In genomic region chr11:34266987-34267386, GRCh38 we compare ENCODE assay signal across 13 cellular contexts.
DNase-seq lines count a peak whose midpoint lies in the region; ATAC-seq, FAIRE-seq and TF ChIP-seq lines count a peak whose summit lies in the region.
"Had no signal": no experiment of that assay in that cellular context is flagged by ENCODE, and none has a peak within 500 bp of the region (broad histone marks: within the 10 kb centered on the region; RNA-seq: fewer than 3 reads in every experiment).

No MANE protein-coding gene starts in this region.

- no peak for TF ChIP-seq CTCF in HFFc6 (IDR thresholded peaks at IDR 0.05)
- TF ChIP-seq CTCF in brain (conservative IDR thresholded peaks at IDR 0.05): no peak
- TF ChIP-seq CTCF in HepG2 (CRISPR knock-in tag; IDR thresholded peaks at IDR 0.05): no peak
- no peak for TF ChIP-seq CTCF in testis (IDR thresholded peaks at IDR 0.05)

- TF ChIP-seq EP300 in HepG2 (IDR thresholded peaks at IDR 0.05; ENCODE audit: low read depth in 2 of 2, low read length in 2 of 2): no peak
- no peak for TF ChIP-seq EP300 in HepG2 (CRISPR knock-in tag; IDR thresholded peaks at IDR 0.05; ENCODE audit: borderline replicate concordance)

- H3K27me3 Mint-ChIP-seq in HFFc6 (ENCODE audit: insufficient read depth): peaks cover 10% of the 10 kb centered on the region
- peaks cover 3% of the 10 kb centered on the region for H3K27me3 Mint-ChIP-seq in brain

- H3K79me2 ChIP-seq in HepG2 (ENCODE audit: insufficient read depth, low read length): peaks cover 11% of the 10 kb centered on the region

- in situ Hi-C loops in HepG2 (cut with HindIII; ENCODE audit: extremely low pct_ligation_motif_present, low pct_unique_long_range_greater_than_20kb): no loop called here

- H3K4me3 ChIP-seq in HepG2 (replicated peaks in 1 of 3; ENCODE audit: insufficient read depth in 1 of 3, low read depth in 2 of 3, low read length in 3 of 3): peak overlapping the region in 1 of 3 experiments; percentile 39; a peak in 2 of 6 replicates
- no peak overlapping the region for H3K4me3 ChIP-seq in testis

- H3K27ac ChIP-seq in HepG2 (ENCODE audit: extremely low read length, insufficient read depth, low read length) (peak overlapping the region; percentile 41), testis (peak overlapping the region in 1 of 2 donors; percentile 43)
- H3K27ac ChIP-seq: HL-60 had no signal

- CTCF ChIA-PET in HepG2 (lab: Yijun Ruan, JAX; ENCODE audit: low intra/inter-chr PET ratio, low total read pairs): no interaction called here

- no peaks in the 10 kb centered on the region; the same call in 1 of the 2 replicates for H3K36me3 Mint-ChIP-seq in HFFc6 (ENCODE audit: low read depth)
- no peaks in the 10 kb centered on the region for H3K36me3 Mint-ChIP-seq in brain

- no peaks in the 10 kb centered on the region for H3K9me3 ChIP-seq in HepG2 (ENCODE audit: low read length)
- no peaks in the 10 kb centered on the region for H3K9me3 ChIP-seq in testis

- intact Hi-C loops in HepG2 (cut with micrococcal nuclease; ENCODE audit: unreplicated experiment): loop anchor here (5.0 kb wide), 1 partner anchor 90 kb away; the partner anchor contains the start of gene ABTB2
- intact Hi-C loops in testis (cut with DNase I; ENCODE audit: low total_unique reads): no loop called here

- peak overlapping the region; percentile 80; the same call in 1 of the 2 replicates for H3K27ac Mint-ChIP-seq in HFFc6
- peak overlapping the region; percentile 51 to 95 (median 89) for H3K27ac Mint-ChIP-seq in brain
- H3K27ac Mint-ChIP-seq: activated CD4-positive, alpha-beta T cell treated with anti-CD3 and anti-CD28 coated beads for 36 hours had no signal

- H3K9me3 Mint-ChIP-seq in HFFc6 (no peaks in the 10 kb centered on the region), brain (peaks cover 0 to 8% (median 0%) of the 10 kb centered on the region in 5 experiments)

- BruUV-seq in HepG2 (replicated peaks; lab: Mats Ljungman, UMichigan): no TSS peak

- H2AFZ ChIP-seq in HepG2 (ENCODE audit: low read length): no peak overlapping the region

- H3K9ac ChIP-seq in HepG2 (ENCODE audit: insufficient read depth, low read depth, low read length): no peak overlapping the region

- H3K36me3 ChIP-seq in HepG2 (replicated peaks in 1 of 2; ENCODE audit: control insufficient read depth in 1 of 2, insufficient read depth in 2 of 2, low read length in 2 of 2) (peaks cover 0 to 4% of the 10 kb centered on the region in 2 experiments; a peak in 1 of 5 replicates), testis (ENCODE audit: low read depth, missing control alignments) (no peaks in the 10 kb centered on the region)

- TF ChIP-seq POLR2A in HepG2 (IDR thresholded peaks at IDR 0.05; ENCODE audit: insufficient read depth in 1 of 2, low read depth in 2 of 2, low read length in 2 of 2) (no peak), testis (IDR thresholded peaks at IDR 0.05) (no peak)

- WGBS in HepG2 (ENCODE audit: low lambda C conversion rate): 32% methylated on average over 6 of the region's 10 CpGs
- 54 to 58% methylated on average over 10 of the region's 10 CpGs for WGBS in testis, 2 donors

- peaks cover 93% of the 10 kb centered on the region for H3K4me1 ChIP-seq in HepG2 (ENCODE audit: insufficient read depth, low read length)
- peaks cover 10% of the 10 kb centered on the region for H3K4me1 ChIP-seq in testis

- TF ChIP-seq RAD21 in HepG2 (CRISPR knock-in tag; IDR thresholded peaks at IDR 0.05): no peak

- DNase-seq in HFFc6 (no peak), HepG2 (ENCODE audit: low spot score) (no peak), testis (peak; percentile 17), NCI-H345 (lab: John Stamatoyannopoulos, UW) (no peak), NCI-H524 (lab: John Stamatoyannopoulos, UW) (no peak)
- DNase-seq: activated CD4-positive, alpha-beta T cell treated with anti-CD3 and anti-CD28 coated beads for 36 hours; activated effector memory CD4-positive, alpha-beta T cell treated with Interleukin-2 at 50 U/mL for 16 hours; NCI-H526 had no signal

- peak; percentile 69 for ATAC-seq in HepG2
- no peak for ATAC-seq in HG03139 (IDR thresholded peaks at IDR 0.05; ENCODE audit: unreplicated experiment)
- ATAC-seq in GM19328 (IDR thresholded peaks at IDR 0.05; ENCODE audit: unreplicated experiment): no peak

- H3K27me3 ChIP-seq in HepG2 (ENCODE audit: control insufficient read depth in 1 of 2, insufficient read depth in 2 of 2, low read length in 2 of 2) (no peaks in the 10 kb centered on the region), testis (no peaks in the 10 kb centered on the region)

- H4K20me1 ChIP-seq in HepG2 (ENCODE audit: insufficient read depth, low read length): no peaks in the 10 kb centered on the region

- POLR2A ChIA-PET in HepG2 (lab: Yijun Ruan, JAX): no interaction called here

- peaks cover 35% of the 10 kb centered on the region for H3K4me1 Mint-ChIP-seq in HFFc6 (ENCODE audit: low read depth)
- peaks cover 64% of the 10 kb centered on the region for H3K4me1 Mint-ChIP-seq in brain

- peak overlapping the region; percentile 65 for H3K4me2 ChIP-seq in HepG2 (ENCODE audit: low read depth, low read length)

- H3K4me3 Mint-ChIP-seq in HFFc6 (no peak overlapping the region; the same call in 1 of the 2 replicates), brain (peak overlapping the region in 2 of 5 experiments; percentile 30 to 40)
- H3K4me3 Mint-ChIP-seq: activated CD4-positive, alpha-beta T cell treated with anti-CD3 and anti-CD28 coated beads for 36 hours had no signal

- no peak for FAIRE-seq in HepG2 (lab: Jason Lieb, UNC)
- FAIRE-seq: urothelium cell line had no signal

TF ChIP-seq in HepG2, 621 proteins besides CTCF, POLR2A, EP300 and RAD21 (continues in another document):
- TF ChIP-seq MTF2 (CRISPR knock-in tag; IDR thresholded peaks at IDR 0.05; ENCODE audit: borderline replicate concordance) (no peak), ETV5 (CRISPR knock-in tag; IDR thresholded peaks at IDR 0.05; ENCODE audit: borderline replicate concordance) (0 out of 2 replicates have a peak, but pooled peaks have one; percentile 21), PCBP1 (IDR thresholded peaks at IDR 0.05; ENCODE audit: borderline replicate concordance, low read depth, low read length) (no peak), ZC3H4 (CRISPR knock-in tag; IDR thresholded peaks at IDR 0.05; ENCODE audit: borderline replicate concordance) (no peak), FOXO1 (CRISPR knock-in tag; IDR thresholded peaks at IDR 0.05) (no peak), SAP130 (CRISPR knock-in tag; IDR thresholded peaks at IDR 0.05; ENCODE audit: low read depth) (peak; percentile 48; the same call in 1 of the 2 replicates), ZNF260 (CRISPR knock-in tag; IDR thresholded peaks at IDR 0.05; ENCODE audit: borderline replicate concordance, low read depth) (no peak), CBX1 (IDR thresholded peaks at IDR 0.05; ENCODE audit: low read depth) (peak; percentile 40), ARNTL (CRISPR knock-in tag; IDR thresholded peaks at IDR 0.05) (no peak), HHEX (CRISPR knock-in tag; IDR thresholded peaks at IDR 0.05) (no peak), GPBP1L1 (CRISPR knock-in tag; IDR thresholded peaks at IDR 0.05) (no peak), SKI (IDR thresholded peaks at IDR 0.05; ENCODE audit: partially characterized antibody) (no peak), AKAP8 (CRISPR knock-in tag; IDR thresholded peaks at IDR 0.05) (no peak), ELF3 (CRISPR knock-in tag; IDR thresholded peaks at IDR 0.05) (peak; percentile 56; the same call in 1 of the 2 replicates)
- TF ChIP-seq, protein P1, sequence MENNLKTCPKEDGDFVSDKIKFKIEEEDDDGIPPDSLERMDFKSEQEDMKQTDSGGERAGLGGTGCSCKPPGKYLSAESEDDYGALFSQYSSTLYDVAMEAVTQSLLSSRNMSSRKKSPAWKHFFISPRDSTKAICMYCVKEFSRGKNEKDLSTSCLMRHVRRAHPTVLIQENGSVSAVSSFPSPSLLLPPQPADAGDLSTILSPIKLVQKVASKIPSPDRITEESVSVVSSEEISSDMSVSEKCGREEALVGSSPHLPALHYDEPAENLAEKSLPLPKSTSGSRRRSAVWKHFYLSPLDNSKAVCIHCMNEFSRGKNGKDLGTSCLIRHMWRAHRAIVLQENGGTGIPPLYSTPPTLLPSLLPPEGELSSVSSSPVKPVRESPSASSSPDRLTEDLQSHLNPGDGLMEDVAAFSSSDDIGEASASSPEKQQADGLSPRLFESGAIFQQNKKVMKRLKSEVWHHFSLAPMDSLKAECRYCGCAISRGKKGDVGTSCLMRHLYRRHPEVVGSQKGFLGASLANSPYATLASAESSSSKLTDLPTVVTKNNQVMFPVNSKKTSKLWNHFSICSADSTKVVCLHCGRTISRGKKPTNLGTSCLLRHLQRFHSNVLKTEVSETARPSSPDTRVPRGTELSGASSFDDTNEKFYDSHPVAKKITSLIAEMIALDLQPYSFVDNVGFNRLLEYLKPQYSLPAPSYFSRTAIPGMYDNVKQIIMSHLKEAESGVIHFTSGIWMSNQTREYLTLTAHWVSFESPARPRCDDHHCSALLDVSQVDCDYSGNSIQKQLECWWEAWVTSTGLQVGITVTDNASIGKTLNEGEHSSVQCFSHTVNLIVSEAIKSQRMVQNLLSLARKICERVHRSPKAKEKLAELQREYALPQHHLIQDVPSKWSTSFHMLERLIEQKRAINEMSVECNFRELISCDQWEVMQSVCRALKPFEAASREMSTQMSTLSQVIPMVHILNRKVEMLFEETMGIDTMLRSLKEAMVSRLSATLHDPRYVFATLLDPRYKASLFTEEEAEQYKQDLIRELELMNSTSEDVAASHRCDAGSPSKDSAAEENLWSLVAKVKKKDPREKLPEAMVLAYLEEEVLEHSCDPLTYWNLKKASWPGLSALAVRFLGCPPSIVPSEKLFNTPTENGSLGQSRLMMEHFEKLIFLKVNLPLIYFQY (CRISPR knock-in tag; IDR thresholded peaks at IDR 0.05; ENCODE audit: borderline replicate concordance): no peak
